1 cellular context compared by ENCODE assay signal in genomic region chr22:33883961-33884808, GRCh38.
TF ChIP-seq lines count a peak whose summit lies in the region.

No MANE protein-coding gene starts in this region.

TF ChIP-seq in WTC11, 78 proteins besides CTCF, POLR2A, EP300 and RAD21 (continued from another document):
- TF ChIP-seq ZSCAN18 (CRISPR knock-in tag; IDR thresholded peaks at IDR 0.05) (no peak), OVOL2 (CRISPR knock-in tag; IDR thresholded peaks at IDR 0.05; ENCODE audit: borderline replicate concordance) (no peak), NR3C1 (CRISPR knock-in tag; conservative IDR thresholded peaks at IDR 0.05; ENCODE audit: low read depth) (no peak)
- TF ChIP-seq, protein P1, sequence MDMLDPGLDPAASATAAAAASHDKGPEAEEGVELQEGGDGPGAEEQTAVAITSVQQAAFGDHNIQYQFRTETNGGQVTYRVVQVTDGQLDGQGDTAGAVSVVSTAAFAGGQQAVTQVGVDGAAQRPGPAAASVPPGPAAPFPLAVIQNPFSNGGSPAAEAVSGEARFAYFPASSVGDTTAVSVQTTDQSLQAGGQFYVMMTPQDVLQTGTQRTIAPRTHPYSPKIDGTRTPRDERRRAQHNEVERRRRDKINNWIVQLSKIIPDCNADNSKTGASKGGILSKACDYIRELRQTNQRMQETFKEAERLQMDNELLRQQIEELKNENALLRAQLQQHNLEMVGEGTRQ (CRISPR knock-in tag; IDR thresholded peaks at IDR 0.05) = no peak
